Comparison of ENCODE assay signal across 8 cellular contexts in genomic region chr1:156214024-156214748, GRCh38. TPM values are rescaled to one million over a fixed set of nuclear protein-coding genes. Genes with fewer than 3 reads are reported as not detected.
DNase-seq lines count a peak whose midpoint lies in the region; ATAC-seq and TF ChIP-seq lines count a peak whose summit lies in the region.

No MANE protein-coding gene starts in this region.

- H3K4me3 ChIP-seq in left ventricle myocardium inferior (peak overlapping the region; percentile 86), subcutaneous abdominal adipose tissue (ENCODE audit: low read depth in 1 of 5, low read length in 5 of 5) (peak overlapping the region; percentile 92 to 97 (median 94))

- H3K36me3 ChIP-seq in left ventricle myocardium inferior (peaks cover 27% of the 10 kb centered on the region), subcutaneous abdominal adipose tissue (ENCODE audit: control insufficient read depth in 5 of 5, insufficient read depth in 5 of 5, low read length in 5 of 5) (peaks cover 0 to 30% (median 23%) of the 10 kb centered on the region in 5 donors)

- ATAC-seq in Right ventricle myocardium superior (ENCODE audit: poor library complexity): no peak
- ATAC-seq in left ventricle myocardium superior: no peak

- peak overlapping the region; percentile 96 for H3K27ac Mint-ChIP-seq in activated CD4-positive, alpha-beta memory T cell treated with anti-CD3 and anti-CD28 coated beads for 36 hours

- peaks cover 43% of the 10 kb centered on the region for H3K4me1 Mint-ChIP-seq in activated CD4-positive, alpha-beta memory T cell treated with anti-CD3 and anti-CD28 coated beads for 36 hours (ENCODE audit: low read depth)

- H3K27ac ChIP-seq in left ventricle myocardium inferior (replicated peaks) (peak overlapping the region; percentile 97), subcutaneous abdominal adipose tissue (ENCODE audit: low read depth, low read length) (peak overlapping the region; percentile 92)

- no peaks in the 10 kb centered on the region for H3K27me3 Mint-ChIP-seq in activated CD4-positive, alpha-beta memory T cell treated with anti-CD3 and anti-CD28 coated beads for 36 hours

- CTCF ChIA-PET in activated CD4-positive, alpha-beta memory T cell treated with anti-CD3 and anti-CD28 coated beads for 36 hours (lab: Charles Lee): interaction anchor here (1.2 to 5.4 kb wide), 4 partner anchors 11 to 117 kb away, joined by 7 to 78 read pairs (median 8); no protein-coding TSS in a partner anchor

- H3K27me3 ChIP-seq in left ventricle myocardium inferior (ENCODE audit: low read depth) (no peaks in the 10 kb centered on the region), subcutaneous abdominal adipose tissue (ENCODE audit: control insufficient read depth in 5 of 5, insufficient read depth in 4 of 5, low read length in 5 of 5) (no peaks in the 10 kb centered on the region)

- H3K4me1 ChIP-seq in left ventricle myocardium inferior: peaks cover 39% of the 10 kb centered on the region
- H3K4me1 ChIP-seq in subcutaneous abdominal adipose tissue (ENCODE audit: control insufficient read depth in 5 of 5, insufficient read depth in 5 of 5, low read length in 5 of 5): peaks cover 7 to 28% (median 22%) of the 10 kb centered on the region in 5 donors

- no peak for TF ChIP-seq CTCF in left ventricle myocardium inferior (IDR thresholded peaks at IDR 0.05; ENCODE audit: borderline replicate concordance)

- POLR2A ChIA-PET in activated CD4-positive, alpha-beta memory T cell treated with anti-CD3 and anti-CD28 coated beads for 36 hours (lab: Charles Lee): interaction anchor here (0.6 to 5.2 kb wide), 12 partner anchors 10 to 303 kb away, joined by 3 to 85 read pairs (median 14); partner anchors contain the start of genes LMNA, SEMA4A and SLC25A44

- peak overlapping the region; percentile 76 for H3K4me3 Mint-ChIP-seq in activated CD4-positive, alpha-beta memory T cell treated with anti-CD3 and anti-CD28 coated beads for 36 hours

- intact Hi-C loops in left ventricle myocardium inferior (cut with micrococcal nuclease) (no loop called here), Right ventricle myocardium superior (cut with DNase I) (no loop called here), left ventricle myocardium superior (cut with micrococcal nuclease) (no loop called here)
- intact Hi-C loops in activated CD4-positive, alpha-beta memory T cell treated with anti-CD3 and anti-CD28 coated beads for 36 hours (cut with micrococcal nuclease): loop anchor here (1.0 to 5.0 kb wide), 2 partner anchors 21 to 288 kb away; partner anchors contain the start of gene MEF2D

- H3K36me3 Mint-ChIP-seq in activated CD4-positive, alpha-beta memory T cell treated with anti-CD3 and anti-CD28 coated beads for 36 hours: peaks cover 52% of the 10 kb centered on the region

- DNase-seq in left ventricle myocardium inferior (no peak), Right ventricle myocardium superior (no peak), left ventricle myocardium superior (peak; percentile 17), NCI-H1417 (lab: John Stamatoyannopoulos, UW) (no peak), DMS114 treated with DMSO at 0.1 percent for 48 hours (lab: John Stamatoyannopoulos, UW; ENCODE audit: unreplicated experiment) (no peak), hypothalamus (lab: John Stamatoyannopoulos, UW) (no peak)
- DNase-seq in activated CD4-positive, alpha-beta memory T cell treated with anti-CD3 and anti-CD28 coated beads for 36 hours: peak; percentile 74

- peak overlapping the region in 3 of 5 donors; percentile 84 to 96 (median 90) for H3K9ac ChIP-seq in subcutaneous abdominal adipose tissue (ENCODE audit: low read length in 5 of 5)

- H3K9me3 Mint-ChIP-seq in activated CD4-positive, alpha-beta memory T cell treated with anti-CD3 and anti-CD28 coated beads for 36 hours: peaks cover 1% of the 10 kb centered on the region

- H3K9me3 ChIP-seq in left ventricle myocardium inferior (replicated peaks) (no peaks in the 10 kb centered on the region), subcutaneous abdominal adipose tissue (ENCODE audit: control insufficient read depth in 5 of 5, low read length in 5 of 5) (no peaks in the 10 kb centered on the region)

RNA-seq across cellular contexts. Expression of gene PMF1, which starts 1.4 kb away (rescaled TPM):
- total RNA-seq in left ventricle myocardium inferior (55.8 TPM), Right ventricle myocardium superior (64.8 TPM), left ventricle myocardium superior (65.1 TPM)
- total RNA-seq in activated CD4-positive, alpha-beta memory T cell treated with anti-CD3 and anti-CD28 coated beads for 36 hours: 100 to 1,000 TPM in 1 of 2 experiments, 10 to 100 TPM in 1; 99.5 to 105 TPM

RNA-seq across cellular contexts. Expression of gene SLC25A44, which starts 20.3 kb away (rescaled TPM):
- total RNA-seq in left ventricle myocardium inferior (14.4 TPM), Right ventricle myocardium superior (15.8 TPM), left ventricle myocardium superior (15.3 TPM)
- 10 to 100 TPM; 61.3 to 62.2 TPM for total RNA-seq in activated CD4-positive, alpha-beta memory T cell treated with anti-CD3 and anti-CD28 coated beads for 36 hours

RNA-seq across cellular contexts. Expression of gene BGLAP, which starts 27.8 kb away (rescaled TPM):
- 0.30 TPM for total RNA-seq in left ventricle myocardium inferior
- 0.83 TPM for total RNA-seq in Right ventricle myocardium superior
- total RNA-seq in activated CD4-positive, alpha-beta memory T cell treated with anti-CD3 and anti-CD28 coated beads for 36 hours: 1 to 10 TPM in 1 of 2 experiments, under 1 TPM in 1; 0.90 to 2.3 TPM
- total RNA-seq in left ventricle myocardium superior: 1.1 TPM

RNA-seq across cellular contexts. Expression of gene PAQR6, which starts 33.7 kb away (rescaled TPM):
- 0.47 TPM for total RNA-seq in left ventricle myocardium inferior
- total RNA-seq in Right ventricle myocardium superior: 0.51 TPM
- total RNA-seq in activated CD4-positive, alpha-beta memory T cell treated with anti-CD3 and anti-CD28 coated beads for 36 hours: 1 to 10 TPM; 3.9 to 4.0 TPM
- 0.32 TPM for total RNA-seq in left ventricle myocardium superior

Comparison
In these comparisons a context has a peak if more than half of its experiments do, and no peak if none do; other contexts are left out.
1. DNase-seq: peak in activated CD4-positive, alpha-beta memory T cell treated with anti-CD3 and anti-CD28 coated beads for 36 hours (single experiment) and left ventricle myocardium superior (single experiment); none in left ventricle myocardium inferior (single experiment), Right ventricle myocardium superior (single experiment), NCI-H1417 (0 of 3), DMS114 treated with DMSO at 0.1 percent for 48 hours (single experiment) and hypothalamus (0 of 51).